9 cellular contexts compared by ENCODE assay signal in the genomic region with DNA sequence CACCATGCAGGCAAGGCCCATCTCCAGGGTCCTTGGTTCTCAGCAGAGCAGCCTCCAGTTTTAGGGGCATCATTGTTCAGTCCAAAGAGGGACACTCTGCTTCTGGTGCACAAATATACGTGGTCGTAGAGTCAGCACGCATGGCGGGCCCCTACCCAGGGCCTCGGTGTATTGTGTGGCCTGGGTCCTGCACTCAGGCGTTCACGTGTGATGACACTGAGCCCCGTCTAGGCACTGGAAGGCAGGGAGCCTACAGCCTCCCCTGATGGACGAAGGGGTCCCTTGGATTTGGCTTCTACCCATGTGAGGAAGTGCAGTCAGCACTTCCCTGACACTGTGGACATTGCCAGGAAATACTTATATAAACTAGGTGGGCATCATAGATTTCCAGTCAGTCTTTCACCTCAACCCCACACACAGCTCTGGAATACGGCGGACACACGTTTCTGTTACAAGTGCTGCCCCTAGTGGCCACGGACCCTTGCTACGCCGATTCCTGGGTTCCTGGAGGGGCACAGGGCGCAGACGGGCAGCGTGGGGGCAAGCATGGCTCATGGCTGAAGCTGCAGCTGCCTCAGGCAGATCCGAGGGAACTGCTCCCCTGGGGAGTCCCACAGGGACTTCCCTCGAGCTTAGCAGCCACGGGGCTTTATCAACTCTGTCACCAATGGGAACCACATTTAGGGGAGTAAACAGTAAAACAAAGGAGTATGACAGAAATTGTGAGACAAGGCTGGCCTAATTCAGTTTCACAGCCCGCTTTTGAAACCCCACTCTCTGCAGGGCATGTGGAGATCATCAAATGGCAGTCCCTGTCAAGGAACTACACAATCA. TPM values are rescaled to one million over a fixed set of nuclear protein-coding genes. Genes with fewer than 3 reads are reported as not detected.
DNase-seq lines count a peak whose midpoint lies in the region; ATAC-seq and TF ChIP-seq lines count a peak whose summit lies in the region.
"Had no signal": no experiment of that assay in that cellular context is flagged by ENCODE, and none has a peak within 500 bp of the region (broad histone marks: within the 10 kb centered on the region; RNA-seq: fewer than 3 reads in every experiment).

No MANE protein-coding gene starts in this region.

- H3K4me1 Mint-ChIP-seq in CD4-positive, alpha-beta T cell (ENCODE audit: low read depth): no peaks in the 10 kb centered on the region

- peak in 2 of 10 experiments; percentile 2 to 5 for DNase-seq in CD4-positive, alpha-beta T cell
- DNase-seq in RWPE1 (ENCODE audit: low spot score) (no peak), islet precursor cell (peak; percentile 71), EL (no peak), NCI-H2029 (lab: John Stamatoyannopoulos, UW) (no peak), activated gamma-delta T cell (lab: John Stamatoyannopoulos, UW) (no peak)

- H3K4me3 Mint-ChIP-seq in CD4-positive, alpha-beta T cell: no peak overlapping the region
- H3K4me3 Mint-ChIP-seq: IgD-negative memory B cell had no signal

- H3K27me3 ChIP-seq in CD4-positive, alpha-beta T cell (ENCODE audit: control insufficient read depth, insufficient read depth, low read length): no peaks in the 10 kb centered on the region

- H3K27ac ChIP-seq in CD4-positive, alpha-beta T cell (ENCODE audit: low read depth, low read length): no peak overlapping the region
- no peak overlapping the region for H3K27ac ChIP-seq in RWPE1

- CTCF ChIA-PET in CD4-positive, alpha-beta T cell (lab: Charles Lee): interaction anchor here (1.3 kb wide), 1 partner anchor 9 kb away, joined by 5 read pairs; no protein-coding TSS in a partner anchor
- CTCF ChIA-PET in RWPE1 (lab: Yijun Ruan, JAX): interaction anchor here (0.5 to 5.5 kb wide), 9 partner anchors 9 to 592 kb away, joined by 3 to 39 read pairs (median 4); no protein-coding TSS in a partner anchor

- ATAC-seq in CD4-positive, alpha-beta T cell (ENCODE audit: poor library complexity): no peak
- ATAC-seq in GM21529 (IDR thresholded peaks at IDR 0.05; ENCODE audit: unreplicated experiment) (peak; percentile 74), HG02623 (IDR thresholded peaks at IDR 0.05; ENCODE audit: unreplicated experiment) (no peak)

- H3K9me3 Mint-ChIP-seq in CD4-positive, alpha-beta T cell: no peaks in the 10 kb centered on the region
- H3K9me3 Mint-ChIP-seq: IgD-negative memory B cell had no signal

- no peaks in the 10 kb centered on the region for H3K9me3 ChIP-seq in CD4-positive, alpha-beta T cell (ENCODE audit: control insufficient read depth, low read length)

- H3K36me3 Mint-ChIP-seq in CD4-positive, alpha-beta T cell (ENCODE audit: low read depth): peaks cover 65% of the 10 kb centered on the region

- H3K27ac Mint-ChIP-seq in CD4-positive, alpha-beta T cell: no peak overlapping the region
- H3K27ac Mint-ChIP-seq: IgD-negative memory B cell had no signal

- intact Hi-C loops in CD4-positive, alpha-beta T cell (cut with DNase I, micrococcal nuclease): no loop called here

- POLR2A ChIA-PET in CD4-positive, alpha-beta T cell (lab: Charles Lee): no interaction called here
- POLR2A ChIA-PET in RWPE1 (lab: Yijun Ruan, JAX; ENCODE audit: low non-redundant PET): no interaction called here

- H3K27me3 Mint-ChIP-seq in CD4-positive, alpha-beta T cell: no peaks in the 10 kb centered on the region
- H3K27me3 Mint-ChIP-seq: IgD-negative memory B cell had no signal

- peak; percentile 47 for TF ChIP-seq CTCF in CD4-positive, alpha-beta T cell (IDR thresholded peaks at IDR 0.05)
- TF ChIP-seq CTCF in RWPE1 (conservative IDR thresholded peaks at IDR 0.05; ENCODE audit: low read depth): peak; percentile 57

RNA-seq across cellular contexts. Expression of a gene that starts 25.4 kb away (rescaled TPM):
- 1 to 10 TPM; 2.3 to 2.5 TPM for total RNA-seq in CD4-positive, alpha-beta T cell

RNA-seq across cellular contexts. Expression of a gene that starts 39.3 kb away (rescaled TPM):
- total RNA-seq in CD4-positive, alpha-beta T cell: 10 to 100 TPM; 12.6 to 13.0 TPM

RNA-seq across cellular contexts. Expression of a gene that starts 54.5 kb away (rescaled TPM):
- 1 to 10 TPM; 2.2 TPM for total RNA-seq in CD4-positive, alpha-beta T cell
